ENCODE assay signal across 2 cellular contexts in genomic region chr4:88736264-88736663, GRCh38.
TF ChIP-seq lines count a peak whose summit lies in the region.

No MANE protein-coding gene starts in this region.

TF ChIP-seq in liver, 16 proteins besides CTCF, POLR2A, EP300 and RAD21 (continued from another document):
- TF ChIP-seq REST (IDR thresholded peaks at IDR 0.05) (no peak), MAX (IDR thresholded peaks at IDR 0.05) (no peak), YY1 (IDR thresholded peaks at IDR 0.05) (peak; percentile 12)

TF ChIP-seq in HepG2, 621 proteins besides CTCF, POLR2A, EP300 and RAD21 (continued from another document):
- TF ChIP-seq FUBP1 (CRISPR knock-in tag; IDR thresholded peaks at IDR 0.05; ENCODE audit: borderline replicate concordance), result no peak
- TF ChIP-seq ZNF800 (CRISPR knock-in tag; IDR thresholded peaks at IDR 0.05), result no peak
- TF ChIP-seq GLI4 (CRISPR knock-in tag; IDR thresholded peaks at IDR 0.05; ENCODE audit: borderline replicate concordance), result no peak
- no peak for TF ChIP-seq MXD1 (CRISPR knock-in tag; IDR thresholded peaks at IDR 0.05)
- TF ChIP-seq ZNF382 (CRISPR knock-in tag; IDR thresholded peaks at IDR 0.05; ENCODE audit: borderline replicate concordance), result no peak
- TF ChIP-seq MLX (CRISPR knock-in tag; IDR thresholded peaks at IDR 0.05), result no peak
- no peak for TF ChIP-seq ZNF101 (CRISPR knock-in tag; IDR thresholded peaks at IDR 0.05; ENCODE audit: borderline replicate concordance, low read depth)
- no peak for TF ChIP-seq MXD4 (CRISPR knock-in tag; IDR thresholded peaks at IDR 0.05)
- TF ChIP-seq HNF4A (CRISPR knock-in tag; IDR thresholded peaks at IDR 0.05), result no peak
- TF ChIP-seq ZNF605 (CRISPR knock-in tag; IDR thresholded peaks at IDR 0.05), result no peak
